In the genomic region with DNA sequence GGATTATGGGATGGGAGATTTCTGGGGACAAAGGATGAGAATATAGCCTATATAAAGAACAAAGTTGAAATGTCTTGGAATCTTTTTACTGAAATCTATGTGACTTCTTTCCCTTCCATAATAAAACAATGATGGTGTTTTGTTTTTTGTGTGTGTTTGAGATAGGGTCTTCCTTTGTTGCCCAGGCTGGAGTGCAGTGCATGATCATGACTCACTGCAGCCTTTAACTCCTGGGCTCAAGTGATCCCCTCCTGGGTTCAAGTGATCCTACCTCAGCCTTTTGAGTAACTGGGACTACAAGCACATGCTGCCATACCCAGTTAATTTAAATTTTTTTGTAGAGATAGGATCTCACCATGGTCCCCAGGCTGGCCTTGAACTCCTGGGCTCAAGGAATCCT, we compare ENCODE assay signal across 26 cellular contexts. TPM values are rescaled to one million over a fixed set of nuclear protein-coding genes. Genes with fewer than 3 reads are reported as not detected.
"Had no signal": no experiment of that assay in that cellular context is flagged by ENCODE, and none has a peak within 500 bp of the region (broad histone marks: within the 10 kb centered on the region; RNA-seq: fewer than 3 reads in every experiment).

No MANE protein-coding gene starts in this region.

- H3K27ac ChIP-seq: body of pancreas, cardiac muscle cell, heart right ventricle, neural progenitor cell, upper lobe of right lung had no signal

- H3K4me3 Mint-ChIP-seq: activated naive CD8-positive, alpha-beta T cell treated with anti-CD3 and anti-CD28 coated beads, Interleukin-2, amount 50 U/mL, for 24 hours; activated T-cell treated with anti-CD3 and anti-CD28 coated beads, Interleukin-2, amount 50 U/mL, for 4 hours; dendritic cell treated with granulocyte-macrophage colony-stimulating factor and Interleukin-4, amounts not matched to agents 40 ng/mL and 50 ng/mL, for 4 days; neural progenitor cell; T-helper 1 cell treated with Interleukin-12 subunit alpha and Interleukin-12 subunit beta and Interleukin-4 antibody, amounts not matched to agents 30 μg/mL and 1 μg/mL, for 36 hours had no signal

- H3K9me3 ChIP-seq: body of pancreas, heart right ventricle, mucosa of descending colon, upper lobe of right lung had no signal

- H3K27ac Mint-ChIP-seq: activated naive CD8-positive, alpha-beta T cell treated with anti-CD3 and anti-CD28 coated beads, Interleukin-2, amount 50 U/mL, for 24 hours; neural progenitor cell; T-helper 1 cell treated with Interleukin-12 subunit alpha and Interleukin-12 subunit beta and Interleukin-4 antibody, amounts not matched to agents 30 μg/mL and 1 μg/mL, for 36 hours had no signal

- H2AFZ ChIP-seq: neural progenitor cell had no signal

- H3K9ac ChIP-seq: neural progenitor cell had no signal

- H3K4me3 ChIP-seq: body of pancreas, cardiac muscle cell, heart right ventricle, mucosa of descending colon, neural progenitor cell, upper lobe of right lung had no signal

- H3K4me2 ChIP-seq: neural progenitor cell had no signal

- DNase-seq: activated CD4-positive, alpha-beta T cell treated with anti-CD3 and anti-CD28 coated beads, Interleukin-2, amount 50 U/mL, for 1 hour; activated naive CD4-positive, alpha-beta T cell; activated naive CD8-positive, alpha-beta T cell treated with anti-CD3 and anti-CD28 coated beads, Interleukin-2, amount 50 U/mL, for 24 hours; activated T-cell treated with anti-CD3 and anti-CD28 coated beads, Interleukin-2, amount 50 U/mL, for 4 hours; body of pancreas; effector CD4-positive, alpha-beta T cell; heart right ventricle; islet precursor cell; left colon; mesenchymal stem cell; mucosa of descending colon; retina; stimulated activated CD4-positive, alpha-beta T cell treated with anti-CD3 and anti-CD28 coated beads, Interleukin-4, amount 100 ng/mL, for 24 hours; stimulated activated naive CD4-positive, alpha-beta T cell treated with Interleukin-2 at 50 U/mL for 16 hours; upper lobe of right lung had no signal

- ATAC-seq: activated naive CD8-positive, alpha-beta T cell treated with anti-CD3 and anti-CD28 coated beads, Interleukin-2, amount 50 U/mL, for 24 hours; body of pancreas; left colon; mucosa of descending colon; upper lobe of right lung had no signal

- H3K27me3 ChIP-seq: body of pancreas, cardiac muscle cell, heart right ventricle, neural progenitor cell, upper lobe of right lung had no signal

- H3K9me3 Mint-ChIP-seq: activated naive CD8-positive, alpha-beta T cell treated with anti-CD3 and anti-CD28 coated beads, Interleukin-2, amount 50 U/mL, for 24 hours; activated T-cell treated with anti-CD3 and anti-CD28 coated beads, Interleukin-2, amount 50 U/mL, for 4 hours; activated T-helper 2 cell treated with anti-CD3 and anti-CD28 coated beads, Interferon-gamma antibody, Interleukin-2, Interleukin-4, amounts not matched to agents 10 μg/mL and 5 μg/mL and 100 μg/mL, durations not matched to agents 14 hours and 24 hours and 36 hours; dendritic cell treated with granulocyte-macrophage colony-stimulating factor and Interleukin-4, amounts not matched to agents 40 ng/mL and 50 ng/mL, for 4 days; neural progenitor cell; T-helper 1 cell treated with Interleukin-12 subunit alpha and Interleukin-12 subunit beta and Interleukin-4 antibody, amounts not matched to agents 30 μg/mL and 1 μg/mL, for 36 hours had no signal

- H3K27me3 Mint-ChIP-seq: activated naive CD8-positive, alpha-beta T cell treated with anti-CD3 and anti-CD28 coated beads, Interleukin-2, amount 50 U/mL, for 24 hours; dendritic cell treated with granulocyte-macrophage colony-stimulating factor and Interleukin-4, amounts not matched to agents 40 ng/mL and 50 ng/mL, for 4 days had no signal

RNA-seq across cellular contexts. Expression of gene FAM217A, which starts 50.9 kb away (rescaled TPM):
- total RNA-seq: activated T-cell treated with anti-CD3 and anti-CD28 coated beads, Interleukin-2, amount 50 U/mL, for 4 hours; activated T-helper 2 cell treated with anti-CD3 and anti-CD28 coated beads, Interferon-gamma antibody, Interleukin-2, Interleukin-4, amounts not matched to agents 10 μg/mL and 5 μg/mL and 100 μg/mL, durations not matched to agents 14 hours and 24 hours and 36 hours; body of pancreas; cardiac muscle cell; epithelial cell of proximal tubule; fibroblast of villous mesenchyme; heart right ventricle; left colon; lower leg skin; mucosa of descending colon; omental fat pad; posterior vena cava; subcutaneous adipose tissue; upper lobe of right lung had no signal
- polyA plus RNA-seq: cardiac muscle cell, heart right ventricle had no signal
